Comparison of ENCODE assay signal across 2 cellular contexts in genomic region chr2:5690231-5690630, GRCh38.
TF ChIP-seq lines count a peak whose summit lies in the region.

No MANE protein-coding gene starts in this region.

TF ChIP-seq in GM23338, 12 proteins besides CTCF, POLR2A, EP300 and RAD21:
- TF ChIP-seq ZNF331 (CRISPR knock-in tag; IDR thresholded peaks at IDR 0.05; ENCODE audit: low read depth) (no peak), EZH2phosphoT487 (IDR thresholded peaks at IDR 0.05; ENCODE audit: unreplicated experiment) (no peak), EZH2 (IDR thresholded peaks at IDR 0.05; ENCODE audit: low read depth, unreplicated experiment) (no peak)
- TF ChIP-seq, protein P1, sequence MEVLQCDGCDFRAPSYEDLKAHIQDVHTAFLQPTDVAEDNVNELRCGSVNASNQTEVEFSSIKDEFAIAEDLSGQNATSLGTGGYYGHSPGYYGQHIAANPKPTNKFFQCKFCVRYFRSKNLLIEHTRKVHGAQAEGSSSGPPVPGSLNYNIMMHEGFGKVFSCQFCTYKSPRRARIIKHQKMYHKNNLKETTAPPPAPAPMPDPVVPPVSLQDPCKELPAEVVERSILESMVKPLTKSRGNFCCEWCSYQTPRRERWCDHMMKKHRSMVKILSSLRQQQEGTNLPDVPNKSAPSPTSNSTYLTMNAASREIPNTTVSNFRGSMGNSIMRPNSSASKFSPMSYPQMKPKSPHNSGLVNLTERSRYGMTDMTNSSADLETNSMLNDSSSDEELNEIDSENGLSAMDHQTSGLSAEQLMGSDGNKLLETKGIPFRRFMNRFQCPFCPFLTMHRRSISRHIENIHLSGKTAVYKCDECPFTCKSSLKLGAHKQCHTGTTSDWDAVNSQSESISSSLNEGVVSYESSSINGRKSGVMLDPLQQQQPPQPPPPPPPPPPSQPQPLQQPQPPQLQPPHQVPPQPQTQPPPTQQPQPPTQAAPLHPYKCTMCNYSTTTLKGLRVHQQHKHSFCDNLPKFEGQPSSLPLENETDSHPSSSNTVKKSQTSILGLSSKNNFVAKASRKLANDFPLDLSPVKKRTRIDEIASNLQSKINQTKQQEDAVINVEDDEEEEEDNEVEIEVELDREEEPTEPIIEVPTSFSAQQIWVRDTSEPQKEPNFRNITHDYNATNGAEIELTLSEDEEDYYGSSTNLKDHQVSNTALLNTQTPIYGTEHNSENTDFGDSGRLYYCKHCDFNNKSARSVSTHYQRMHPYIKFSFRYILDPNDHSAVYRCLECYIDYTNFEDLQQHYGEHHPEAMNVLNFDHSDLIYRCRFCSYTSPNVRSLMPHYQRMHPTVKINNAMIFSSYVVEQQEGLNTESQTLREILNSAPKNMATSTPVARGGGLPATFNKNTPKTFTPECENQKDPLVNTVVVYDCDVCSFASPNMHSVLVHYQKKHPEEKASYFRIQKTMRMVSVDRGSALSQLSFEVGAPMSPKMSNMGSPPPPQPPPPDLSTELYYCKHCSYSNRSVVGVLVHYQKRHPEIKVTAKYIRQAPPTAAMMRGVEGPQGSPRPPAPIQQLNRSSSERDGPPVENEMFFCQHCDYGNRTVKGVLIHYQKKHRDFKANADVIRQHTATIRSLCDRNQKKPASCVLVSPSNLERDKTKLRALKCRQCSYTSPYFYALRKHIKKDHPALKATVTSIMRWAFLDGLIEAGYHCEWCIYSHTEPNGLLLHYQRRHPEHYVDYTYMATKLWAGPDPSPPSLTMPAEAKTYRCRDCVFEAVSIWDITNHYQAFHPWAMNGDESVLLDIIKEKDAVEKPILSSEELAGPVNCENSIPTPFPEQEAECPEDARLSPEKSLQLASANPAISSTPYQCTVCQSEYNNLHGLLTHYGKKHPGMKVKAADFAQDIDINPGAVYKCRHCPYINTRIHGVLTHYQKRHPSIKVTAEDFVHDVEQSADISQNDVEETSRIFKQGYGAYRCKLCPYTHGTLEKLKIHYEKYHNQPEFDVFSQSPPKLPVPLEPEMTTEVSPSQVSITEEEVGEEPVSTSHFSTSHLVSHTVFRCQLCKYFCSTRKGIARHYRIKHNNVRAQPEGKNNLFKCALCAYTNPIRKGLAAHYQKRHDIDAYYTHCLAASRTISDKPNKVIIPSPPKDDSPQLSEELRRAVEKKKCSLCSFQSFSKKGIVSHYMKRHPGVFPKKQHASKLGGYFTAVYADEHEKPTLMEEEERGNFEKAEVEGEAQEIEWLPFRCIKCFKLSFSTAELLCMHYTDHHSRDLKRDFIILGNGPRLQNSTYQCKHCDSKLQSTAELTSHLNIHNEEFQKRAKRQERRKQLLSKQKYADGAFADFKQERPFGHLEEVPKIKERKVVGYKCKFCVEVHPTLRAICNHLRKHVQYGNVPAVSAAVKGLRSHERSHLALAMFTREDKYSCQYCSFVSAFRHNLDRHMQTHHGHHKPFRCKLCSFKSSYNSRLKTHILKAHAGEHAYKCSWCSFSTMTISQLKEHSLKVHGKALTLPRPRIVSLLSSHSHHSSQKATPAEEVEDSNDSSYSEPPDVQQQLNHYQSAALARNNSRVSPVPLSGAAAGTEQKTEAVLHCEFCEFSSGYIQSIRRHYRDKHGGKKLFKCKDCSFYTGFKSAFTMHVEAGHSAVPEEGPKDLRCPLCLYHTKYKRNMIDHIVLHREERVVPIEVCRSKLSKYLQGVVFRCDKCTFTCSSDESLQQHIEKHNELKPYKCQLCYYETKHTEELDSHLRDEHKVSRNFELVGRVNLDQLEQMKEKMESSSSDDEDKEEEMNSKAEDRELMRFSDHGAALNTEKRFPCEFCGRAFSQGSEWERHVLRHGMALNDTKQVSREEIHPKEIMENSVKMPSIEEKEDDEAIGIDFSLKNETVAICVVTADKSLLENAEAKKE (CRISPR knock-in tag; IDR thresholded peaks at IDR 0.05) = no peak

TF ChIP-seq in H1, 55 proteins besides CTCF, POLR2A, EP300 and RAD21:
- TF ChIP-seq CHD7 (IDR thresholded peaks at IDR 0.05; ENCODE audit: insufficient replicate concordance, low read length) = peak; percentile 41
- no peak for TF ChIP-seq CBX5 (IDR thresholded peaks at IDR 0.05; ENCODE audit: low read depth, low read length)
- TF ChIP-seq TAF1 (IDR thresholded peaks at IDR 0.05; ENCODE audit: low read depth, low read length) = 0 out of 2 replicates have a peak, but pooled peaks have one; percentile 20
